In genomic region chr4:109816894-109817293, GRCh38 we compare ENCODE assay signal across 13 cellular contexts. TPM values are rescaled to one million over a fixed set of nuclear protein-coding genes. Genes with fewer than 3 reads are reported as not detected.
DNase-seq lines count a peak whose midpoint lies in the region; ATAC-seq and TF ChIP-seq lines count a peak whose summit lies in the region.
"Had no signal": no experiment of that assay in that cellular context is flagged by ENCODE, and none has a peak within 500 bp of the region (broad histone marks: within the 10 kb centered on the region; RNA-seq: fewer than 3 reads in every experiment).

No MANE protein-coding gene starts in this region.

- H3K9me3 Mint-ChIP-seq in CD8-positive, alpha-beta T cell: no peaks in the 10 kb centered on the region
- H3K9me3 Mint-ChIP-seq in natural killer cell: no peaks in the 10 kb centered on the region

- peaks cover 49% of the 10 kb centered on the region for H3K4me1 Mint-ChIP-seq in CD8-positive, alpha-beta T cell (ENCODE audit: low read depth)
- H3K4me1 Mint-ChIP-seq in natural killer cell: peaks cover 36 to 41% of the 10 kb centered on the region in 2 donors

- no peaks in the 10 kb centered on the region for H3K27me3 ChIP-seq in CD8-positive, alpha-beta T cell (ENCODE audit: insufficient read depth, low read length)
- no peaks in the 10 kb centered on the region for H3K27me3 ChIP-seq in brain microvascular endothelial cell (replicated peaks)
- H3K27me3 ChIP-seq: adrenal gland had no signal

- H3K27ac ChIP-seq in CD8-positive, alpha-beta T cell (ENCODE audit: low read depth, low read length): no peak overlapping the region
- no peak overlapping the region for H3K27ac ChIP-seq in brain microvascular endothelial cell

- H3K9me3 ChIP-seq in CD8-positive, alpha-beta T cell (ENCODE audit: low read length): no peaks in the 10 kb centered on the region
- H3K9me3 ChIP-seq: adrenal gland had no signal

- intact Hi-C loops in CD8-positive, alpha-beta T cell (cut with DNase I, micrococcal nuclease): loop anchor here (2.0 to 10.0 kb wide), 5 partner anchors 114 to 1830 kb away; partner anchors contain the start of genes ELOVL6 (in 2 of the 2), CASP6 (in 1 of the 2), HADH (in 1 of the 2) and OSTC (in 1 of the 2)
- intact Hi-C loops in natural killer cell (cut with micrococcal nuclease): loop anchor here (5.0 kb wide), 2 partner anchors 255 to 385 kb away; partner anchors contain the start of genes MCUB and SEC24B

- no peak for ATAC-seq in CD8-positive, alpha-beta T cell
- no peak for ATAC-seq in natural killer cell
- no peak for ATAC-seq in GM21367 (IDR thresholded peaks at IDR 0.05; ENCODE audit: unreplicated experiment)
- ATAC-seq: left cardiac atrium had no signal

- peak overlapping the region; percentile 99 for H3K4me3 Mint-ChIP-seq in CD8-positive, alpha-beta T cell
- peak overlapping the region; percentile 93 for H3K4me3 Mint-ChIP-seq in natural killer cell

- no peaks in the 10 kb centered on the region for H3K27me3 Mint-ChIP-seq in CD8-positive, alpha-beta T cell (ENCODE audit: low read depth)
- no peaks in the 10 kb centered on the region for H3K27me3 Mint-ChIP-seq in natural killer cell (ENCODE audit: low read depth in 2 of 2)

- H3K27ac Mint-ChIP-seq in CD8-positive, alpha-beta T cell: peak overlapping the region; percentile 99
- peak overlapping the region; percentile 90 to 94 for H3K27ac Mint-ChIP-seq in natural killer cell

- POLR2A ChIA-PET in CD8-positive, alpha-beta T cell (lab: Charles Lee): interaction anchor here (1.3 kb wide), 1 partner anchor 10 kb away, joined by 4 read pairs; no protein-coding TSS in a partner anchor

- H3K36me3 Mint-ChIP-seq in CD8-positive, alpha-beta T cell: peaks cover 62% of the 10 kb centered on the region
- no peaks in the 10 kb centered on the region for H3K36me3 Mint-ChIP-seq in natural killer cell

- CTCF ChIA-PET in CD8-positive, alpha-beta T cell (lab: Charles Lee): interaction anchor here (1.7 to 3.2 kb wide), 3 partner anchors 9 to 395 kb away, joined by 4 to 10 read pairs (median 9); partner anchors contain the start of gene SEC24B

- H3K4me3 ChIP-seq in CD8-positive, alpha-beta T cell (ENCODE audit: low read depth, low read length): no peak overlapping the region
- peak overlapping the region; percentile 78 for H3K4me3 ChIP-seq in LNCaP clone FGC (ENCODE audit: low read depth, low read length)
- H3K4me3 ChIP-seq in brain microvascular endothelial cell (ENCODE audit: low read depth, low read length): peak overlapping the region; percentile 96

- no peak for TF ChIP-seq CTCF in CD8-positive, alpha-beta T cell (IDR thresholded peaks at IDR 0.05)
- TF ChIP-seq CTCF in LNCaP clone FGC (IDR thresholded peaks at IDR 0.05; ENCODE audit: control insufficient read depth, extremely low read depth, insufficient read depth) (no peak), brain microvascular endothelial cell (IDR thresholded peaks at IDR 0.05; ENCODE audit: low read depth, low read length, missing control alignments) (no peak), natural killer cell (IDR thresholded peaks at IDR 0.05) (no peak)

- peaks cover 10% of the 10 kb centered on the region for H3K36me3 ChIP-seq in CD8-positive, alpha-beta T cell (ENCODE audit: insufficient read depth, low read length)
- H3K36me3 ChIP-seq in brain microvascular endothelial cell (replicated peaks): peaks cover 10% of the 10 kb centered on the region

- in situ Hi-C loops in brain microvascular endothelial cell (cut with HindIII; ENCODE audit: low pct_ligation_motif_present, low sequenced_read_pairs): no loop called here

- no peak for DNase-seq in CD8-positive, alpha-beta T cell
- DNase-seq in LNCaP clone FGC (ENCODE audit: low read depth): no peak
- DNase-seq in brain microvascular endothelial cell: no peak
- no peak for DNase-seq in natural killer cell
- DNase-seq in effector CD8-positive, alpha-beta T cell (lab: John Stamatoyannopoulos, UW): no peak
- no peak for DNase-seq in AG08395 (ENCODE audit: low spot score)
- DNase-seq in NCI-H2081 treated with DMSO at 0.1 percent for 48 hours (lab: John Stamatoyannopoulos, UW): no peak
- DNase-seq: adrenal gland; left cardiac atrium; stimulated activated CD4-positive, alpha-beta T cell treated with anti-CD3 and anti-CD28 coated beads, Interleukin-2, amount 100 ng/mL, for 24 hours had no signal

- H3K4me1 ChIP-seq in CD8-positive, alpha-beta T cell (ENCODE audit: insufficient read depth, low read length): peaks cover 16% of the 10 kb centered on the region

RNA-seq across cellular contexts. Expression of gene GAR1, which starts 1.3 kb away (rescaled TPM):
- 10 to 100 TPM; 11.8 to 15.4 TPM for total RNA-seq in CD8-positive, alpha-beta T cell
- 10 to 100 TPM in 1 of 3 donors, 1 to 10 TPM in 2; 9.5 to 11.2 (median 9.7) TPM for total RNA-seq in natural killer cell

RNA-seq across cellular contexts. Expression of gene RRH, which starts 10.9 kb away (rescaled TPM):
- total RNA-seq in CD8-positive, alpha-beta T cell: not detected
- total RNA-seq in natural killer cell: under 1 TPM in 1 of 3 donors, not detected in 2; 0.24 TPM
- total RNA-seq: H7, left cardiac atrium, SK-MEL-5 had no signal

RNA-seq across cellular contexts. Expression of gene CFI, which starts 15.1 kb away (rescaled TPM):
- not detected for total RNA-seq in CD8-positive, alpha-beta T cell
- total RNA-seq in natural killer cell: not detected
- total RNA-seq: H7 had no signal

RNA-seq across cellular contexts. Expression of gene LRIT3, which starts 31.0 kb away (rescaled TPM):
- under 1 TPM in 1 of 2 experiments, not detected in 1; 0.08 TPM for total RNA-seq in CD8-positive, alpha-beta T cell
- total RNA-seq in natural killer cell: under 1 TPM in 2 of 3 donors, not detected in 1; 0.10 to 0.12 TPM
- total RNA-seq: left cardiac atrium, SK-MEL-5 had no signal
